Comparison of ENCODE assay signal across 11 cellular contexts in the genomic region with DNA sequence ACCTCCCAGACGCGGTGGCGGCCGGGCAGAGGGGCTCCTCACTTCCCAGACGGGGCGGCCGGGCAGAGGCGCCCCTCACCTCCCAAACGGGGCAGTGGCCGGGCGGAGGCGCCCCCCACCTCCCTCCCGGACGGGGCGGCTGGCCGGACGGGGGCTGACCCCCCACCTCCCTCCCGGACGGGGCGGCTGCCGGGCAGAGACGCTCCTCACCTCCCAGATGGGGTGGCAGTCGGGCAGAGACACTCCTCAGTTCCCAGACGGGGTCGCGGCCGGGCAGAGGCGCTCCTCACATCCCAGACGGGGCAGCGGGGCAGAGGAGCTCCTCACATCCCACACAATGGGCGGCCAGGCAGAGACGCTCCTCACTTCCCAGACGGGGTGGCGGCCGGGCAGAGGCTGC. TPM values are rescaled to one million over a fixed set of nuclear protein-coding genes. Genes with fewer than 3 reads are reported as not detected.
DNase-seq lines count a peak whose midpoint lies in the region; TF ChIP-seq lines count a peak whose summit lies in the region.
"Not testable (repeated sequence)": the region's sequence is repeated elsewhere in the genome, so short reads cannot be mapped to it uniquely, and the experiment has no call there.
"Had no signal": no experiment of that assay in that cellular context is flagged by ENCODE, and none has a peak within 500 bp of the region (broad histone marks: within the 10 kb centered on the region; RNA-seq: fewer than 3 reads in every experiment).

No MANE protein-coding gene starts in this region.

- WGBS in lower leg skin, 2 donors, result 93 to 94% methylated on average over 15 to 19 of the region's 35 CpGs
- 99% methylated on average over 14 of the region's 35 CpGs for WGBS in suprapubic skin

- not testable (repeated sequence) for TF ChIP-seq EP300 in suprapubic skin (IDR thresholded peaks at IDR 0.05)

- TF ChIP-seq CTCF in lower leg skin (IDR thresholded peaks at IDR 0.05); suprapubic skin (IDR thresholded peaks at IDR 0.05): not testable (repeated sequence)

- peak; percentile 28 for DNase-seq in activated CD8-positive, alpha-beta memory T cell treated with anti-CD3 and anti-CD28 coated beads for 24 hours
- DNase-seq in activated T-cell treated with anti-CD3 and anti-CD28 coated beads, Interleukin-2, amount 50 U/mL, for 48 hours, result peak; percentile 3 to 4
- peak; percentile 26 for DNase-seq in cardiac septum (ENCODE audit: low spot score)
- peak; percentile 5 to 68 for DNase-seq in lower leg skin (ENCODE audit: low spot score in 2 of 2)
- DNase-seq in posterior vena cava (ENCODE audit: low spot score), result peak; percentile 47
- peak; percentile 44 to 51 for DNase-seq in suprapubic skin (ENCODE audit: low spot score in 2 of 2)

- not testable (repeated sequence) for H3K27ac ChIP-seq in suprapubic skin

- not testable (repeated sequence) for TF ChIP-seq POLR2A in lower leg skin (IDR thresholded peaks at IDR 0.05); suprapubic skin (IDR thresholded peaks at IDR 0.05)

- intact Hi-C loops in cardiac septum (cut with DNase I), result loop anchor here (5.0 to 10.0 kb wide), 2 partner anchors 55 to 162 kb away; partner anchors contain the start of genes DMC1 and KDELR3
- intact Hi-C loops in lower leg skin (cut with DNase I; ENCODE audit: low total_unique reads); posterior vena cava (cut with DNase I): not testable (repeated sequence)

- H3K4me3 ChIP-seq in lower leg skin (ENCODE audit: low read depth, poor library complexity, severe bottlenecking); suprapubic skin: not testable (repeated sequence)

- H3K27me3 ChIP-seq in suprapubic skin, result not testable (repeated sequence)

- not testable (repeated sequence) for H3K36me3 ChIP-seq in suprapubic skin

- peaks cover 12% of the 10 kb centered on the region for H3K4me1 ChIP-seq in suprapubic skin

- not testable (repeated sequence) for H3K9me3 ChIP-seq in suprapubic skin

RNA-seq across cellular contexts. Expression of gene KCNJ4, which starts 45.1 kb away (rescaled TPM):
- total RNA-seq in cardiac septum (67.8 TPM), lower leg skin (1 to 10 TPM in 1 of 4 donors, under 1 TPM in 2, not detected in 1; 0.29 to 1.4 (median 0.46) TPM), posterior vena cava (not detected), suprapubic skin (under 1 TPM in 3 of 4 donors, not detected in 1; 0.21 to 0.55 (median 0.32) TPM)
- total RNA-seq: A172; B cell; Calu3; CD8-positive, alpha-beta T cell; HT-29 had no signal

RNA-seq across cellular contexts. Expression of gene KDELR3, which starts 58.0 kb away (rescaled TPM):
- total RNA-seq in cardiac septum (18.2 TPM), lower leg skin (1 to 10 TPM in 2 of 4 donors, under 1 TPM in 2; 0.80 to 5.1 (median 1.3) TPM), posterior vena cava (10 to 100 TPM; 14.5 to 23.1 TPM), suprapubic skin (1 to 10 TPM; 2.8 to 6.7 (median 3.9) TPM)
- total RNA-seq: B cell; CD8-positive, alpha-beta T cell had no signal

Comparison
In these comparisons a context has a peak if more than half of its experiments do, and no peak if none do; other contexts are left out.
1. RNA of gene KCNJ4, which starts 45.1 kb away (total RNA-seq): 67.8 TPM in cardiac septum (single experiment); 0.29 to 1.4 TPM in lower leg skin, 0.21 to 0.55 TPM in suprapubic skin and not detected in posterior vena cava; every median in the first group is over 10 times any median in the second.
2. Peak in every context shown above with its lines, with median percentiles within 50 percentile points of each other: DNase-seq.